Comparison of ENCODE assay signal across 1 cellular context in genomic region chr1:229986737-229987364, GRCh38.
TF ChIP-seq lines count a peak whose summit lies in the region.

No MANE protein-coding gene starts in this region.

TF ChIP-seq in H1, 55 proteins besides CTCF, POLR2A, EP300 and RAD21 (continued from another document):
- TF ChIP-seq CHD7 (IDR thresholded peaks at IDR 0.05; ENCODE audit: insufficient replicate concordance, low read length) (no peak), TAF7 (optimal IDR thresholded peaks at IDR 0.05; ENCODE audit: borderline replicate concordance, low read depth, low read length) (no peak), MAFK (IDR thresholded peaks at IDR 0.05; ENCODE audit: low read depth, low read length) (no peak), EGR1 (IDR thresholded peaks at IDR 0.05; ENCODE audit: borderline replicate concordance, low read depth, low read length) (no peak), ZNF274 (IDR thresholded peaks at IDR 0.05; ENCODE audit: borderline replicate concordance, extremely low read depth, low read length) (no peak)
